1 cellular context compared by ENCODE assay signal in the genomic region with DNA sequence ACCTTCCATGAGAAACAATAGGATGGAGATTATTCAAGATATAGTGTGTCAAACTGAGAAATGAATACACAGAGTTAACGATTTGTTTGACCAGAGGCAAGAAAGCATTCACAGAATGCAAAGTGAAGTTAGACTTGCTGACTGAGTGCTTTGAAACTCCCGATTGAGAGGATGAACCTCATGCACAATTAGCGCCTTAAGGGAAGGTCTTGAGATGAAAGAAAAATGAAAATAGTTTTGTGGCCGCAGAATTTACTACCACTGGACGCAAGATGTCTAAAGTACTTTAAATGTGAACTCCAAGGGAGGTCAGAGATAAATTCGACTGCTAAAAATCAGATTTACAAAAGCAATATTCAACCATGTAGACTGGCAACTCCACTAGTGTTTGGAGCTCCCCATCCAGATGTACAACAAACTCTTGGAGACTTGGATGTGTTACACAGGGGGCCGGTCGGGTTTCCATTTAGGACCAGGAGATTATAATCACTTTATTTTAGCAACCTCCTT.
TF ChIP-seq lines count a peak whose summit lies in the region.

No MANE protein-coding gene starts in this region.

TF ChIP-seq in K562, 482 proteins besides CTCF, POLR2A, EP300 and RAD21 (continued from another document):
- TF ChIP-seq, protein P1, sequence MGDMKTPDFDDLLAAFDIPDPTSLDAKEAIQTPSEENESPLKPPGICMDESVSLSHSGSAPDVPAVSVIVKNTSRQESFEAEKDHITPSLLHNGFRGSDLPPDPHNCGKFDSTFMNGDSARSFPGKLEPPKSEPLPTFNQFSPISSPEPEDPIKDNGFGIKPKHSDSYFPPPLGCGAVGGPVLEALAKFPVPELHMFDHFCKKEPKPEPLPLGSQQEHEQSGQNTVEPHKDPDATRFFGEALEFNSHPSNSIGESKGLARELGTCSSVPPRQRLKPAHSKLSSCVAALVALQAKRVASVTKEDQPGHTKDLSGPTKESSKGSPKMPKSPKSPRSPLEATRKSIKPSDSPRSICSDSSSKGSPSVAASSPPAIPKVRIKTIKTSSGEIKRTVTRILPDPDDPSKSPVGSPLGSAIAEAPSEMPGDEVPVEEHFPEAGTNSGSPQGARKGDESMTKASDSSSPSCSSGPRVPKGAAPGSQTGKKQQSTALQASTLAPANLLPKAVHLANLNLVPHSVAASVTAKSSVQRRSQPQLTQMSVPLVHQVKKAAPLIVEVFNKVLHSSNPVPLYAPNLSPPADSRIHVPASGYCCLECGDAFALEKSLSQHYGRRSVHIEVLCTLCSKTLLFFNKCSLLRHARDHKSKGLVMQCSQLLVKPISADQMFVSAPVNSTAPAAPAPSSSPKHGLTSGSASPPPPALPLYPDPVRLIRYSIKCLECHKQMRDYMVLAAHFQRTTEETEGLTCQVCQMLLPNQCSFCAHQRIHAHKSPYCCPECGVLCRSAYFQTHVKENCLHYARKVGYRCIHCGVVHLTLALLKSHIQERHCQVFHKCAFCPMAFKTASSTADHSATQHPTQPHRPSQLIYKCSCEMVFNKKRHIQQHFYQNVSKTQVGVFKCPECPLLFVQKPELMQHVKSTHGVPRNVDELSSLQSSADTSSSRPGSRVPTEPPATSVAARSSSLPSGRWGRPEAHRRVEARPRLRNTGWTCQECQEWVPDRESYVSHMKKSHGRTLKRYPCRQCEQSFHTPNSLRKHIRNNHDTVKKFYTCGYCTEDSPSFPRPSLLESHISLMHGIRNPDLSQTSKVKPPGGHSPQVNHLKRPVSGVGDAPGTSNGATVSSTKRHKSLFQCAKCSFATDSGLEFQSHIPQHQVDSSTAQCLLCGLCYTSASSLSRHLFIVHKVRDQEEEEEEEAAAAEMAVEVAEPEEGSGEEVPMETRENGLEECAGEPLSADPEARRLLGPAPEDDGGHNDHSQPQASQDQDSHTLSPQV (IDR thresholded peaks at IDR 0.05), result 0 out of 2 replicates have a peak, but pooled peaks have one; percentile 37
- TF ChIP-seq, protein P2, sequence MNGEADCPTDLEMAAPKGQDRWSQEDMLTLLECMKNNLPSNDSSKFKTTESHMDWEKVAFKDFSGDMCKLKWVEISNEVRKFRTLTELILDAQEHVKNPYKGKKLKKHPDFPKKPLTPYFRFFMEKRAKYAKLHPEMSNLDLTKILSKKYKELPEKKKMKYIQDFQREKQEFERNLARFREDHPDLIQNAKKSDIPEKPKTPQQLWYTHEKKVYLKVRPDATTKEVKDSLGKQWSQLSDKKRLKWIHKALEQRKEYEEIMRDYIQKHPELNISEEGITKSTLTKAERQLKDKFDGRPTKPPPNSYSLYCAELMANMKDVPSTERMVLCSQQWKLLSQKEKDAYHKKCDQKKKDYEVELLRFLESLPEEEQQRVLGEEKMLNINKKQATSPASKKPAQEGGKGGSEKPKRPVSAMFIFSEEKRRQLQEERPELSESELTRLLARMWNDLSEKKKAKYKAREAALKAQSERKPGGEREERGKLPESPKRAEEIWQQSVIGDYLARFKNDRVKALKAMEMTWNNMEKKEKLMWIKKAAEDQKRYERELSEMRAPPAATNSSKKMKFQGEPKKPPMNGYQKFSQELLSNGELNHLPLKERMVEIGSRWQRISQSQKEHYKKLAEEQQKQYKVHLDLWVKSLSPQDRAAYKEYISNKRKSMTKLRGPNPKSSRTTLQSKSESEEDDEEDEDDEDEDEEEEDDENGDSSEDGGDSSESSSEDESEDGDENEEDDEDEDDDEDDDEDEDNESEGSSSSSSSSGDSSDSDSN (IDR thresholded peaks at IDR 0.05; ENCODE audit: borderline replicate concordance in 1 of 2, low read depth in 2 of 2, low read length in 2 of 2), result no peak
- TF ChIP-seq, protein P3, sequence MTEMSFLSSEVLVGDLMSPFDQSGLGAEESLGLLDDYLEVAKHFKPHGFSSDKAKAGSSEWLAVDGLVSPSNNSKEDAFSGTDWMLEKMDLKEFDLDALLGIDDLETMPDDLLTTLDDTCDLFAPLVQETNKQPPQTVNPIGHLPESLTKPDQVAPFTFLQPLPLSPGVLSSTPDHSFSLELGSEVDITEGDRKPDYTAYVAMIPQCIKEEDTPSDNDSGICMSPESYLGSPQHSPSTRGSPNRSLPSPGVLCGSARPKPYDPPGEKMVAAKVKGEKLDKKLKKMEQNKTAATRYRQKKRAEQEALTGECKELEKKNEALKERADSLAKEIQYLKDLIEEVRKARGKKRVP (CRISPR knock-in tag; IDR thresholded peaks at IDR 0.05), result 0 out of 2 replicates have a peak, but pooled peaks have one; percentile 24
- TF ChIP-seq ZSCAN29 (IDR thresholded peaks at IDR 0.05) (peak; percentile 47; the same call in 1 of the 2 replicates), POLR2B (IDR thresholded peaks at IDR 0.05; ENCODE audit: low read depth, partially characterized antibody) (peak; percentile 62), EHMT2 (IDR thresholded peaks at IDR 0.05) (peak; percentile 63; the same call in 1 of the 2 replicates), POU5F1 (IDR thresholded peaks at IDR 0.05; ENCODE audit: borderline replicate concordance, low read depth, low read length, partially characterized antibody) (no peak), SMARCA4 (IDR thresholded peaks at IDR 0.05) (0 out of 2 replicates have a peak, but pooled peaks have one; percentile 34), ERF (CRISPR knock-in tag; IDR thresholded peaks at IDR 0.05) (0 out of 2 replicates have a peak, but pooled peaks have one; percentile 54)
- TF ChIP-seq, protein P4, sequence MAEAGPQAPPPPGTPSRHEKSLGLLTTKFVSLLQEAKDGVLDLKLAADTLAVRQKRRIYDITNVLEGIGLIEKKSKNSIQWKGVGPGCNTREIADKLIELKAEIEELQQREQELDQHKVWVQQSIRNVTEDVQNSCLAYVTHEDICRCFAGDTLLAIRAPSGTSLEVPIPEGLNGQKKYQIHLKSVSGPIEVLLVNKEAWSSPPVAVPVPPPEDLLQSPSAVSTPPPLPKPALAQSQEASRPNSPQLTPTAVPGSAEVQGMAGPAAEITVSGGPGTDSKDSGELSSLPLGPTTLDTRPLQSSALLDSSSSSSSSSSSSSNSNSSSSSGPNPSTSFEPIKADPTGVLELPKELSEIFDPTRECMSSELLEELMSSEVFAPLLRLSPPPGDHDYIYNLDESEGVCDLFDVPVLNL (CRISPR knock-in tag; IDR thresholded peaks at IDR 0.05; ENCODE audit: low read depth), result 0 out of 2 replicates have a peak, but pooled peaks have one; percentile 30
- TF ChIP-seq, protein P5, sequence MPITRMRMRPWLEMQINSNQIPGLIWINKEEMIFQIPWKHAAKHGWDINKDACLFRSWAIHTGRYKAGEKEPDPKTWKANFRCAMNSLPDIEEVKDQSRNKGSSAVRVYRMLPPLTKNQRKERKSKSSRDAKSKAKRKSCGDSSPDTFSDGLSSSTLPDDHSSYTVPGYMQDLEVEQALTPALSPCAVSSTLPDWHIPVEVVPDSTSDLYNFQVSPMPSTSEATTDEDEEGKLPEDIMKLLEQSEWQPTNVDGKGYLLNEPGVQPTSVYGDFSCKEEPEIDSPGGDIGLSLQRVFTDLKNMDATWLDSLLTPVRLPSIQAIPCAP (CRISPR knock-in tag; IDR thresholded peaks at IDR 0.05; ENCODE audit: borderline replicate concordance), result no peak
